ENCODE assay signal across 20 cellular contexts in genomic region chr21:31878831-31879230, GRCh38. TPM values are rescaled to one million over a fixed set of nuclear protein-coding genes. Genes with fewer than 3 reads are reported as not detected.
DNase-seq lines count a peak whose midpoint lies in the region; ATAC-seq and TF ChIP-seq lines count a peak whose summit lies in the region.
"Had no signal": no experiment of that assay in that cellular context is flagged by ENCODE, and none has a peak within 500 bp of the region (broad histone marks: within the 10 kb centered on the region; RNA-seq: fewer than 3 reads in every experiment).

No MANE protein-coding gene starts in this region.

- peaks cover 49% of the 10 kb centered on the region for H3K27me3 Mint-ChIP-seq in activated T-cell treated with anti-CD3 and anti-CD28 coated beads, Interleukin-2, amount 50 U/mL, for 4 hours (ENCODE audit: low read depth)

- H3K27me3 ChIP-seq in Karpas-422 (ENCODE audit: low read length), result no peaks in the 10 kb centered on the region
- no peaks in the 10 kb centered on the region for H3K27me3 ChIP-seq in body of pancreas
- H3K27me3 ChIP-seq in psoas muscle (ENCODE audit: insufficient read depth in 3 of 3, low read length in 2 of 3), result peaks cover 0 to 51% (median 4%) of the 10 kb centered on the region in 3 donors

- no peak overlapping the region for H3K4me3 Mint-ChIP-seq in activated T-cell treated with anti-CD3 and anti-CD28 coated beads, Interleukin-2, amount 50 U/mL, for 4 hours
- H3K4me3 Mint-ChIP-seq: CD8-positive, alpha-beta memory T cell had no signal

- H3K36me3 ChIP-seq in Karpas-422 (ENCODE audit: insufficient read depth, low read length) (no peaks in the 10 kb centered on the region), body of pancreas (replicated peaks in 1 of 2; ENCODE audit: insufficient read depth in 1 of 2, low read depth in 2 of 2) (no peaks in the 10 kb centered on the region), psoas muscle (ENCODE audit: insufficient read depth in 1 of 2, low read depth in 1 of 2) (no peaks in the 10 kb centered on the region)

- no peak overlapping the region for H3K27ac ChIP-seq in Karpas-422 (ENCODE audit: low read length)
- peak overlapping the region; percentile 75 to 96 (median 88) for H3K27ac ChIP-seq in body of pancreas
- no peak overlapping the region for H3K27ac ChIP-seq in psoas muscle
- H3K27ac ChIP-seq: A549; BLaER1 treated with 17β-estradiol and CSF1 and Interleukin-3, amounts not matched to agents 10 nM and 100 nM; KMS-11 had no signal

- no peaks in the 10 kb centered on the region for H3K9me3 Mint-ChIP-seq in activated T-cell treated with anti-CD3 and anti-CD28 coated beads, Interleukin-2, amount 50 U/mL, for 4 hours

- no peaks in the 10 kb centered on the region for H4K20me1 ChIP-seq in Karpas-422 (ENCODE audit: insufficient read depth, low read depth, low read length)

- ATAC-seq in body of pancreas (peak; percentile 63), psoas muscle (peak; percentile 84 to 93 (median 90))
- ATAC-seq in activated T-cell treated with anti-CD3 and anti-CD28 coated beads, Interleukin-2, amount 50 U/mL, for 4 hours, result no peak
- ATAC-seq: A549, HepG2, Panc1 had no signal

- intact Hi-C loops in body of pancreas (cut with DNase I), result no loop called here
- intact Hi-C loops in psoas muscle (cut with DNase I), result no loop called here

- H3K9me2 ChIP-seq in Karpas-422 (replicated peaks; ENCODE audit: insufficient read depth, low read length), result no peaks in the 10 kb centered on the region

- no peaks in the 10 kb centered on the region for H3K79me2 ChIP-seq in Karpas-422 (ENCODE audit: low read length)

- no peak overlapping the region for H3K4me2 ChIP-seq in Karpas-422 (ENCODE audit: low read depth, low read length, poor library complexity, severe bottlenecking)
- H3K4me2 ChIP-seq: A549; BLaER1 treated with 17β-estradiol and CSF1 and Interleukin-3, amounts not matched to agents 10 nM and 100 nM; KMS-11 had no signal

- H2AFZ ChIP-seq in Karpas-422 (ENCODE audit: low read length), result no peak overlapping the region

- H3K4me3 ChIP-seq in Karpas-422 (ENCODE audit: low read length), result no peak overlapping the region
- no peak overlapping the region for H3K4me3 ChIP-seq in body of pancreas
- no peak overlapping the region for H3K4me3 ChIP-seq in psoas muscle
- H3K4me3 ChIP-seq: A549; BLaER1 treated with 17β-estradiol and CSF1 and Interleukin-3, amounts not matched to agents 10 nM and 100 nM had no signal

- 20 to 23% methylated on average over 2 of the region's 2 CpGs for WGBS in body of pancreas, 2 donors
- 24 to 32% (median 26%) methylated on average over 2 of the region's 2 CpGs for WGBS in psoas muscle, 3 donors

- TF ChIP-seq CTCF in body of pancreas (IDR thresholded peaks at IDR 0.05) (no peak), psoas muscle (IDR thresholded peaks at IDR 0.05) (no peak)

- H3K9me3 ChIP-seq in Karpas-422 (ENCODE audit: low read length) (no peaks in the 10 kb centered on the region), body of pancreas (no peaks in the 10 kb centered on the region), psoas muscle (no peaks in the 10 kb centered on the region)
- H3K9me3 ChIP-seq: A549 had no signal

- no peaks in the 10 kb centered on the region for H3K4me1 ChIP-seq in Karpas-422 (ENCODE audit: low read length)
- H3K4me1 ChIP-seq in body of pancreas, result peaks cover 74% of the 10 kb centered on the region
- H3K4me1 ChIP-seq in psoas muscle, result peaks cover 14% of the 10 kb centered on the region
- H3K4me1 ChIP-seq: A549 had no signal

- no peak for TF ChIP-seq POLR2A in body of pancreas (IDR thresholded peaks at IDR 0.05)

- no peaks in the 10 kb centered on the region for H3K36me3 Mint-ChIP-seq in activated T-cell treated with anti-CD3 and anti-CD28 coated beads, Interleukin-2, amount 50 U/mL, for 4 hours (ENCODE audit: insufficient read depth)
- H3K36me3 Mint-ChIP-seq: CD8-positive, alpha-beta memory T cell had no signal

- peak; percentile 36 for DNase-seq in Karpas-422
- DNase-seq in body of pancreas, result peak in 1 of 4 donors; percentile 39
- DNase-seq in kidney glomerular epithelial cell (lab: John Stamatoyannopoulos, UW), result peak; percentile 10
- DNase-seq in psoas muscle, result no peak
- no peak for DNase-seq in activated T-cell treated with anti-CD3 and anti-CD28 coated beads, Interleukin-2, amount 50 U/mL, for 4 hours
- no peak for DNase-seq in NCI-H2081 treated with DMSO at 0.1 percent for 48 hours (lab: John Stamatoyannopoulos, UW)
- no peak for DNase-seq in NCI-H774 (lab: John Stamatoyannopoulos, UW)
- no peak for DNase-seq in DMS153 (lab: John Stamatoyannopoulos, UW)
- DNase-seq: CD8-positive, alpha-beta memory T cell; DND-41; GOT3; NCI-H1092; NCI-H146; NCI-H510A treated with DMSO at 0.1 percent for 48 hours had no signal

- no peak overlapping the region for H3K9ac ChIP-seq in Karpas-422 (ENCODE audit: low read length)
- H3K9ac ChIP-seq: BLaER1 treated with 17β-estradiol and CSF1 and Interleukin-3, amounts not matched to agents 10 nM and 100 nM; KMS-11 had no signal

- no peaks in the 10 kb centered on the region for H3K4me1 Mint-ChIP-seq in activated T-cell treated with anti-CD3 and anti-CD28 coated beads, Interleukin-2, amount 50 U/mL, for 4 hours (ENCODE audit: low read depth)

RNA-seq across cellular contexts. Expression of gene HUNK, which starts 6.0 kb away (rescaled TPM):
- not detected in 2 replicates for total RNA-seq in Karpas-422 (2014; rRNA removed; shearing (Covaris generic); ENCODE audit: low replicate concordance)
- 1 to 10 TPM; 6.7 to 9.2 TPM for total RNA-seq in body of pancreas
- total RNA-seq in psoas muscle, result under 1 TPM; 0.10 to 0.54 (median 0.15) TPM
- polyA plus RNA-seq in psoas muscle, result under 1 TPM; 0.03 to 0.06 (median 0.05) TPM
- under 1 TPM; 0.05 to 0.61 (median 0.05) TPM for total RNA-seq in activated T-cell treated with anti-CD3 and anti-CD28 coated beads, Interleukin-2, amount 50 U/mL, for 4 hours
- total RNA-seq: MCF 10A had no signal

Comparison
In these comparisons a context has a peak if more than half of its experiments do, and no peak if none do; other contexts are left out.
1. DNase-seq: peak in Karpas-422 (single experiment) and kidney glomerular epithelial cell (single experiment); none in psoas muscle (0 of 2), activated T-cell treated with anti-CD3 and anti-CD28 coated beads, Interleukin-2, amount 50 U/mL, for 4 hours (single experiment), NCI-H2081 treated with DMSO at 0.1 percent for 48 hours (single experiment), NCI-H774 (single experiment) and DMS153 (single experiment).
2. H3K27ac ChIP-seq: peak in body of pancreas (4 of 4); none in Karpas-422 (single experiment) and psoas muscle (single experiment).
3. ATAC-seq: peak in body of pancreas (single experiment) and psoas muscle (4 of 4); none in activated T-cell treated with anti-CD3 and anti-CD28 coated beads, Interleukin-2, amount 50 U/mL, for 4 hours (0 of 2).